14 cellular contexts compared by ENCODE assay signal in genomic region chr13:30154531-30154930, GRCh38.
"Had no signal": no experiment of that assay in that cellular context is flagged by ENCODE, and none has a peak within 500 bp of the region (broad histone marks: within the 10 kb centered on the region; RNA-seq: fewer than 3 reads in every experiment).

No MANE protein-coding gene starts in this region.

- H3K4me3 ChIP-seq: cardiac muscle cell, left lung, right atrium auricular region, smooth muscle cell had no signal

- ATAC-seq: left lung; stimulated activated naive CD8-positive, alpha-beta T cell treated with anti-CD3 and anti-CD28 coated beads, Interleukin-15, amount 100 ng/mL, for 72 hours had no signal

- H3K27me3 ChIP-seq: cardiac muscle cell, right atrium auricular region had no signal

- H3K4me2 ChIP-seq: smooth muscle cell had no signal

- DNase-seq: activated CD4-positive, alpha-beta T cell treated with anti-CD3 and anti-CD28 coated beads, Interleukin-2, amount 50 U/mL, for 4 hours; activated CD4-positive, CD25-positive, alpha-beta regulatory T cell treated with anti-CD3 and anti-CD28 coated beads, Interleukin-2, amount 50 U/mL, for 72 hours; activated naive CD4-positive, alpha-beta T cell treated with anti-CD3 and anti-CD28 coated beads, Interleukin-2, amount 50 U/mL, for 16 hours; hippocampal formation; kidney; left lung; mammary epithelial cell; stimulated activated naive CD8-positive, alpha-beta T cell treated with anti-CD3 and anti-CD28 coated beads, Interleukin-15, amount 100 ng/mL, for 72 hours; T-helper 9 cell had no signal

- H3K9me3 Mint-ChIP-seq: activated T-helper 2 cell treated with anti-CD3 and anti-CD28 coated beads, Interferon-gamma antibody, Interleukin-2, Interleukin-4, amounts not matched to agents 10 μg/mL and 5 μg/mL and 100 μg/mL, durations not matched to agents 14 hours and 24 hours and 36 hours; stimulated activated naive CD8-positive, alpha-beta T cell treated with anti-CD3 and anti-CD28 coated beads, Interleukin-15, amount 100 ng/mL, for 72 hours had no signal

- H3K4me1 ChIP-seq: left lung, right atrium auricular region had no signal

- H3K27ac ChIP-seq: cardiac muscle cell, left lung, right atrium auricular region had no signal

- H3K9me3 ChIP-seq: left lung, right atrium auricular region had no signal

- H3K36me3 ChIP-seq: cardiac muscle cell, left lung, right atrium auricular region had no signal

- H3K27ac Mint-ChIP-seq: activated T-helper 2 cell treated with anti-CD3 and anti-CD28 coated beads, Interferon-gamma antibody, Interleukin-2, Interleukin-4, amounts not matched to agents 10 μg/mL and 5 μg/mL and 100 μg/mL, durations not matched to agents 14 hours and 24 hours and 36 hours; progenitor cell of endocrine pancreas had no signal

- H3K4me3 Mint-ChIP-seq: stimulated activated naive CD8-positive, alpha-beta T cell treated with anti-CD3 and anti-CD28 coated beads, Interleukin-15, amount 100 ng/mL, for 72 hours had no signal
